Comparison of ENCODE assay signal across 1 cellular context in genomic region chr17:7250655-7251329, GRCh38.
TF ChIP-seq lines count a peak whose summit lies in the region.

No MANE protein-coding gene starts in this region.

TF ChIP-seq in H1, 55 proteins besides CTCF, POLR2A, EP300 and RAD21:
- TF ChIP-seq NANOG (IDR thresholded peaks at IDR 0.05; ENCODE audit: insufficient read depth, low read depth, low read length, poor library complexity, severe bottlenecking): no peak
- TF ChIP-seq TAF7 (optimal IDR thresholded peaks at IDR 0.05; ENCODE audit: borderline replicate concordance, low read depth, low read length): no peak
- no peak for TF ChIP-seq CEBPB (IDR thresholded peaks at IDR 0.05; ENCODE audit: low read depth, low read length)
- TF ChIP-seq POLR2AphosphoS5 (IDR thresholded peaks at IDR 0.05; ENCODE audit: low read depth, low read length): no peak
- TF ChIP-seq TCF12 (IDR thresholded peaks at IDR 0.05; ENCODE audit: low read depth, low read length): no peak
- no peak for TF ChIP-seq HDAC2 (IDR thresholded peaks at IDR 0.05; ENCODE audit: borderline replicate concordance in 1 of 2, low read depth in 2 of 2, low read length in 2 of 2)
- no peak for TF ChIP-seq EGR1 (IDR thresholded peaks at IDR 0.05; ENCODE audit: borderline replicate concordance, low read depth, low read length)
- no peak for TF ChIP-seq SUZ12 (IDR thresholded peaks at IDR 0.05; ENCODE audit: low read length)
- no peak for TF ChIP-seq SIRT6 (IDR thresholded peaks at IDR 0.05; ENCODE audit: low read length)
- no peak for TF ChIP-seq E2F6 (IDR thresholded peaks at IDR 0.05)
- TF ChIP-seq CHD1 (IDR thresholded peaks at IDR 0.05; ENCODE audit: low read depth, low read length): no peak
- no peak for TF ChIP-seq ATF3 (IDR thresholded peaks at IDR 0.05; ENCODE audit: insufficient read depth, low read depth, low read length)
- TF ChIP-seq HDAC6 (IDR thresholded peaks at IDR 0.05; ENCODE audit: low read depth, low read length): no peak
- no peak for TF ChIP-seq PHF8 (conservative IDR thresholded peaks at IDR 0.05; ENCODE audit: low read depth, low read length)
- no peak for TF ChIP-seq MAFK (IDR thresholded peaks at IDR 0.05; ENCODE audit: low read depth, low read length)
